Comparison of ENCODE assay signal across 27 cellular contexts in genomic region chr2:178409261-178409660, GRCh38. TPM values are rescaled to one million over a fixed set of nuclear protein-coding genes. Genes with fewer than 3 reads are reported as not detected.
DNase-seq lines count a peak whose midpoint lies in the region; ATAC-seq, FAIRE-seq and TF ChIP-seq lines count a peak whose summit lies in the region.
"Had no signal": no experiment of that assay in that cellular context is flagged by ENCODE, and none has a peak within 500 bp of the region (broad histone marks: within the 10 kb centered on the region; RNA-seq: fewer than 3 reads in every experiment).

No MANE protein-coding gene starts in this region.

- no peaks in the 10 kb centered on the region for H3K9me1 ChIP-seq in K562 (ENCODE audit: control insufficient read depth, insufficient read depth, low read length)

- H3F3A ChIP-seq in GM23248 (ENCODE audit: insufficient read depth) = peaks cover 9% of the 10 kb centered on the region

- TF ChIP-seq CTCF in K562 (IDR thresholded peaks at IDR 0.05 in 2 of 3, conservative IDR thresholded peaks at IDR 0.05 in 1 of 3; ENCODE audit: insufficient read depth in 2 of 3, low read depth in 1 of 3, low read length in 3 of 3) = no peak

- FAIRE-seq in GM19239 (lab: Jason Lieb, UNC) (peak; percentile 52), K562 (lab: Jason Lieb, UNC) (no peak), frontal cortex (lab: Jason Lieb, UNC) (no peak)
- FAIRE-seq: GM12878, GM12892, GM18507 had no signal

- no peak for TF ChIP-seq RAD21 in K562 (CRISPR knock-in tag; conservative IDR thresholded peaks at IDR 0.05 in 1 of 2, IDR thresholded peaks at IDR 0.05 in 1 of 2)

- H2AFZ ChIP-seq in GM23248 (0 out of 2 replicates have a peak overlapping the region, but pooled peaks have one; percentile 9), K562 (ENCODE audit: low read depth, low read length) (no peak overlapping the region)

- H3K9me3 ChIP-seq in GM23248 (ENCODE audit: low read depth) (no peaks in the 10 kb centered on the region), K562 (replicated peaks; ENCODE audit: control insufficient read depth, insufficient read depth, low read depth, low read length) (no peaks in the 10 kb centered on the region)
- H3K9me3 ChIP-seq: BE2C, BLaER1 had no signal

- H3K27me3 ChIP-seq in GM23248 (replicated peaks; ENCODE audit: insufficient read depth) = no peaks in the 10 kb centered on the region
- H3K27me3 ChIP-seq in K562 (ENCODE audit: control insufficient read depth in 2 of 2, insufficient read depth in 2 of 2, low read length in 2 of 2) = no peaks in the 10 kb centered on the region
- H3K27me3 ChIP-seq: BE2C, BLaER1 had no signal

- 23 to 25% methylated on average over 5 of the region's 5 CpGs for WGBS in GM23248 (ENCODE audit: low coverage in 1 of 2, low lambda C conversion rate in 2 of 2, missing lambda C conversion rate in 2 of 2), 2 experiments
- whole genome bisulfite sequencing in K562 (ENCODE audit: insufficient coverage, low coverage, missing lambda C conversion rate) = 58% methylated on average over 5 of the region's 5 CpGs

- H3K79me2 ChIP-seq in GM23248 (ENCODE audit: insufficient read depth) (no peaks in the 10 kb centered on the region), K562 (ENCODE audit: control insufficient read depth, insufficient read depth, low read length) (no peaks in the 10 kb centered on the region)

- no peak for TF ChIP-seq EP300 in K562 (IDR thresholded peaks at IDR 0.05; ENCODE audit: low read length)

- CTCF ChIA-PET in K562 (lab: Yijun Ruan, JAX; ENCODE audit: low intra/inter-chr PET ratio) = no interaction called here

- POLR2A ChIA-PET in K562 (lab: Yijun Ruan, JAX) = interaction anchor here (0.6 kb wide), 2 partner anchors 15 to 38 kb away, joined by 3 read pairs; no protein-coding TSS in a partner anchor

- ATAC-seq in K562 = no peak
- no peak for ATAC-seq in GM21737 (IDR thresholded peaks at IDR 0.05; ENCODE audit: unreplicated experiment)
- ATAC-seq: GM12878 had no signal

- no peak for TF ChIP-seq POLR2A in K562 (conservative IDR thresholded peaks at IDR 0.05)

- H3K4me1 ChIP-seq in GM23248 (ENCODE audit: insufficient read depth) (peaks cover 6% of the 10 kb centered on the region; the same call in 1 of the 2 replicates), K562 (replicated peaks in 1 of 2; ENCODE audit: control insufficient read depth in 2 of 2, insufficient read depth in 2 of 2, low read length in 2 of 2) (peaks cover 11 to 12% of the 10 kb centered on the region in 2 experiments)
- H3K4me1 ChIP-seq: BE2C had no signal

- H3K36me3 ChIP-seq in GM23248 (ENCODE audit: low read depth) = no peaks in the 10 kb centered on the region
- H3K36me3 ChIP-seq in K562 (ENCODE audit: control insufficient read depth, insufficient read depth, low read length) = no peaks in the 10 kb centered on the region
- H3K36me3 ChIP-seq: BE2C, BLaER1 had no signal

- no TSS peak for BruUV-seq in K562 (replicated peaks; lab: Mats Ljungman, UMichigan)

- H3K4me3 ChIP-seq in GM23248 = no peak overlapping the region
- H3K4me3 ChIP-seq in K562 = no peak overlapping the region
- H3K4me3 ChIP-seq: BLaER1, GM12878 had no signal

- H3K27ac ChIP-seq in GM23248 (no peak overlapping the region), K562 (ENCODE audit: extremely low read depth, low read depth, low read length) (no peak overlapping the region)
- H3K27ac ChIP-seq: BLaER1 had no signal

- H3K9me2 ChIP-seq in GM23248 (ENCODE audit: insufficient read depth) = no peaks in the 10 kb centered on the region

- H3K4me2 ChIP-seq in GM23248 (ENCODE audit: unreplicated experiment) = no peak overlapping the region
- no peak overlapping the region for H3K4me2 ChIP-seq in K562 (ENCODE audit: insufficient read depth, low read length)
- H3K4me2 ChIP-seq: BLaER1 had no signal

- no peak overlapping the region for H3K9ac ChIP-seq in GM23248
- H3K9ac ChIP-seq in K562 (ENCODE audit: insufficient read depth in 1 of 2, low read depth in 2 of 2, low read length in 2 of 2) = no peak overlapping the region
- H3K9ac ChIP-seq: BLaER1 had no signal

- H4K20me1 ChIP-seq in GM23248 (ENCODE audit: insufficient read depth) (no peaks in the 10 kb centered on the region), K562 (replicated peaks; ENCODE audit: control insufficient read depth, insufficient read depth, low read length) (no peaks in the 10 kb centered on the region)
- H4K20me1 ChIP-seq: BLaER1 had no signal

- intact Hi-C loops in K562 (cut with micrococcal nuclease) = no loop called here

- no peak for DNase-seq in GM19239 (ENCODE audit: insufficient read length, low spot score)
- no peak for DNase-seq in GM23248
- DNase-seq in K562 (ENCODE audit: extremely low read depth in 1 of 4, low spot score in 3 of 4) = no peak
- DNase-seq in frontal cortex (ENCODE audit: low spot score in 2 of 2) = no peak
- no peak for DNase-seq in middle frontal gyrus (ENCODE audit: extremely low spot score, low spot score)
- DNase-seq: 8988T; ACHN; BE2C; C1 segment of cervical spinal cord; CD4-positive, alpha-beta memory T cell; CD4-positive, CD25-positive, alpha-beta regulatory T cell; CD8-positive, alpha-beta memory T cell; COR-L47; DMS 273 treated with DMSO at 0.1 percent for 48 hours; DMS153; DMS53; DMS79; DND-41; EL; GDM1 had no signal

- in situ Hi-C loops in GM23248 (cut with MboI) = no loop called here
- in situ Hi-C loops in K562 (cut with MboI) = no loop called here

TF ChIP-seq in K562, 482 proteins besides CTCF, POLR2A, EP300 and RAD21:
- no peak for TF ChIP-seq ZNF707 (CRISPR knock-in tag; conservative IDR thresholded peaks at IDR 0.05)
- 0 out of 2 replicates have a peak, but pooled peaks have one; percentile 12 for TF ChIP-seq ELF1 (tag; IDR thresholded peaks at IDR 0.05)

RNA-seq across cellular contexts. Expression of gene PRKRA, which starts 41.7 kb away (rescaled TPM):
- 48.8 and 50.0 TPM in 2 replicates for total RNA-seq in GM23248 (2014; rRNA removed; shearing (Covaris generic))
- 64.3 and 64.7 TPM in 2 replicates for polyA plus RNA-seq in GM23248 (2016; fragmentation: Nextera tagmentation; extraction: Ambion mirVana)
- 68.4 and 99.5 TPM in 2 replicates for total RNA-seq in K562 (2011; cell fraction: chromatin; rRNA removed; ENCODE audit: low replicate concordance)
- 60.4 and 62.4 TPM in 2 replicates for total RNA-seq in K562 (2011; cell fraction: nucleolus; rRNA removed)
- total RNA-seq in K562 (2011; cell fraction: nucleoplasm; rRNA removed) = 79.3 and 112 TPM in 2 replicates
- total RNA-seq in K562 (2014; rRNA removed) = 78.1 and 103 TPM in 2 replicates
- 57.2 and 63.0 TPM in 2 replicates for total RNA-seq in K562 (2014; rRNA removed; fragmentation: Illumina TruSeq; extraction: Trizol)
- 54.8 and 62.9 TPM in 2 replicates for total RNA-seq in K562 (2015; rRNA removed; fragmentation: Illumina TruSeq; extraction: Trizol)
- 50.4 and 53.9 TPM in 2 replicates for total RNA-seq in K562 (2021)
- polyA plus RNA-seq in K562 (2011; rRNA removed) = 63.9 and 70.6 TPM in 2 replicates
- polyA plus RNA-seq in K562 (2011; cell fraction: cytosol; rRNA removed) = 34.5 and 34.8 TPM in 2 replicates
- 57.3 and 58.6 TPM in 2 replicates for polyA plus RNA-seq in K562 (2011; cell fraction: nucleus; rRNA removed)
- 42.2 and 48.1 TPM in 2 replicates for polyA plus RNA-seq in K562 (2012)
- 43.0 and 52.3 TPM in 2 replicates for polyA plus RNA-seq in K562 (2014; fragmentation: Illumina TruSeq; extraction: Trizol)
- polyA plus RNA-seq in K562 (2014; fragmentation: Nextera tagmentation; extraction: Ambion mirVana) = 10 to 100 TPM; 14.1 to 20.4 TPM
- 46.0 and 46.1 TPM in 2 replicates for polyA plus RNA-seq in K562 (2014; rRNA removed)
- 61.3 and 77.9 TPM in 2 replicates for polyA minus RNA-seq in K562 (2011; rRNA and poly(A)+ RNA removed)
- 32.4 and 41.6 TPM in 2 replicates for polyA minus RNA-seq in K562 (2011; cell fraction: cytosol; rRNA and poly(A)+ RNA removed)
- 74.0 and 107 TPM in 2 replicates for polyA minus RNA-seq in K562 (2011; cell fraction: nucleus; rRNA and poly(A)+ RNA removed)
- total RNA-seq in frontal cortex = 64.8 TPM

RNA-seq across cellular contexts. Expression of gene PJVK, which starts 41.9 kb away (rescaled TPM):
- total RNA-seq in GM23248 (2014; rRNA removed; shearing (Covaris generic)) = 0.97 and 1.9 TPM in 2 replicates
- polyA plus RNA-seq in GM23248 (2016; fragmentation: Nextera tagmentation; extraction: Ambion mirVana) (1.3 and 1.6 TPM in 2 replicates), K562 (2011; rRNA removed) (1.5 and 2.6 TPM in 2 replicates), K562 (2014; fragmentation: Illumina TruSeq; extraction: Trizol) (0.43 and 0.71 TPM in 2 replicates), K562 (2014; fragmentation: Nextera tagmentation; extraction: Ambion mirVana) (under 1 TPM; 0.11 to 0.24 TPM), K562 (2014; rRNA removed) (1.2 and 2.1 TPM in 2 replicates)
- 1.5 and 4.6 TPM in 2 replicates for total RNA-seq in K562 (2011; cell fraction: chromatin; rRNA removed; ENCODE audit: low replicate concordance)
- total RNA-seq in K562 (2011; cell fraction: nucleolus; rRNA removed) = 1.5 and 1.8 TPM in 2 replicates
- 2.9 and 4.0 TPM in 2 replicates for total RNA-seq in K562 (2011; cell fraction: nucleoplasm; rRNA removed)
- total RNA-seq in K562 (2014; rRNA removed) (0.41 and 0.95 TPM in 2 replicates), K562 (2014; rRNA removed; fragmentation: Illumina TruSeq; extraction: Trizol) (0.41 and 0.73 TPM in 2 replicates), K562 (2015; rRNA removed; fragmentation: Illumina TruSeq; extraction: Trizol) (0.45 and 0.58 TPM in 2 replicates), K562 (2021) (0.78 and 0.87 TPM in 2 replicates), frontal cortex (2.4 TPM)
- 0.15 and 0.75 TPM in 2 replicates for polyA plus RNA-seq in K562 (2011; cell fraction: cytosol; rRNA removed)
- polyA plus RNA-seq in K562 (2011; cell fraction: nucleus; rRNA removed) = 2.2 and 4.2 TPM in 2 replicates
- 0.70 and 0.96 TPM in 2 replicates for polyA plus RNA-seq in K562 (2012)
- 1.0 and 1.3 TPM in 2 replicates for polyA minus RNA-seq in K562 (2011; rRNA and poly(A)+ RNA removed)
- polyA minus RNA-seq in K562 (2011; cell fraction: cytosol; rRNA and poly(A)+ RNA removed) = 0.91 TPM in 1 of 2 replicates, not detected in the other
- polyA minus RNA-seq in K562 (2011; cell fraction: nucleus; rRNA and poly(A)+ RNA removed) = 1.1 and 2.4 TPM in 2 replicates
- total RNA-seq: Daoy had no signal
- polyA plus RNA-seq: CD14-positive monocyte; CD8-positive, alpha-beta memory T cell had no signal
